Comparison of ENCODE assay signal across 8 cellular contexts in genomic region chr5:114361724-114362196, GRCh38. TPM values are rescaled to one million over a fixed set of nuclear protein-coding genes. Genes with fewer than 3 reads are reported as not detected.
DNase-seq lines count a peak whose midpoint lies in the region; ATAC-seq and TF ChIP-seq lines count a peak whose summit lies in the region.

Gene KCNN2, plus strand, starts transcription at chr5:114362070. Its CDS starts 70 bp downstream, at chr5:114362140.

- no peaks in the 10 kb centered on the region for H3K9me3 ChIP-seq in mucosa of rectum (ENCODE audit: control insufficient read depth in 2 of 2, low read length in 2 of 2)

- DNase-seq in DMS 273 (lab: John Stamatoyannopoulos, UW; ENCODE audit: unreplicated experiment) (peak; percentile 88), M059J (ENCODE audit: low read depth) (peak; percentile 16), SW 1271 (lab: John Stamatoyannopoulos, UW) (peak; percentile 83 to 85), fibroblast of mammary gland (ENCODE audit: low read depth) (peak; percentile 17)
- DNase-seq in effector CD8-positive, alpha-beta T cell (lab: John Stamatoyannopoulos, UW) = no peak

- no peak within 1 kb of the TSS for H3K27ac ChIP-seq in mucosa of rectum (ENCODE audit: low read depth in 2 of 2, low read length in 2 of 2)

- H3K4me1 ChIP-seq in mucosa of rectum (ENCODE audit: control insufficient read depth in 2 of 2, insufficient read depth in 2 of 2, low read length in 2 of 2) = peaks cover 5 to 13% of the 10 kb centered on the region in 2 donors

- peak within 1 kb of the TSS in 1 of 2 donors; percentile 54 for H3K9ac ChIP-seq in mucosa of rectum (ENCODE audit: low read depth in 1 of 2, low read length in 2 of 2)

- H3K36me3 ChIP-seq in mucosa of rectum (ENCODE audit: control insufficient read depth in 2 of 2, insufficient read depth in 2 of 2, low read length in 2 of 2) = no peaks in the 10 kb centered on the region

- no peak for TF ChIP-seq CTCF in fibroblast of mammary gland (conservative IDR thresholded peaks at IDR 0.05; ENCODE audit: control insufficient read depth, insufficient read depth, low read depth, low read length)

- H3K27me3 ChIP-seq in mucosa of rectum (ENCODE audit: control insufficient read depth in 2 of 2, insufficient read depth in 2 of 2, low read length in 2 of 2) = peaks cover 18 to 30% of the 10 kb centered on the region in 2 donors

- peak; percentile 56 for ATAC-seq in GM21447 (IDR thresholded peaks at IDR 0.05; ENCODE audit: unreplicated experiment)
- no peak for ATAC-seq in GM18873 (IDR thresholded peaks at IDR 0.05; ENCODE audit: low FRiP score, unreplicated experiment)

- no peak within 1 kb of the TSS for H3K4me3 ChIP-seq in fibroblast of mammary gland (ENCODE audit: control insufficient read depth, low read depth, low read length)
- peak within 1 kb of the TSS; percentile 59 to 66 for H3K4me3 ChIP-seq in mucosa of rectum (ENCODE audit: low read length in 2 of 2)

RNA-seq across cellular contexts. Expression of gene KCNN2, which starts in this region (rescaled TPM):
- 0.15 and 0.74 TPM in 2 replicates for total RNA-seq in M059J (2014; rRNA removed; shearing (Covaris generic))

Comparison
In these comparisons a context has a peak if more than half of its experiments do, and no peak if none do; other contexts are left out.
1. Peak in DNase-seq in M059J; RNA of the gene not detected or under 1 TPM.